ENCODE assay signal across 8 cellular contexts in genomic region chr17:7133424-7133823, GRCh38. TPM values are rescaled to one million over a fixed set of nuclear protein-coding genes. Genes with fewer than 3 reads are reported as not detected.
A peak's percentile ranks its signal among the peaks of the same experiment; 100 is the strongest.
DNase-seq lines count a peak whose midpoint lies in the region; ATAC-seq, FAIRE-seq and TF ChIP-seq lines count a peak whose summit lies in the region.

No MANE protein-coding gene starts in this region.

- peak overlapping the region in 3 of 8 donors; percentile 4 to 49 (median 8) for H3K4me3 ChIP-seq in spleen

- WGBS in spleen, 5 donors, result 4 to 9% (median 8%) methylated on average over 17 to 19 of the region's 19 CpGs

- DNase-seq in NCI-H82 (lab: John Stamatoyannopoulos, UW), result peak; percentile 64
- DNase-seq in NCI-H82 treated with DMSO at 0.1 percent for 48 hours (lab: John Stamatoyannopoulos, UW; ENCODE audit: unreplicated experiment), result no peak
- DNase-seq in activated CD4-positive, alpha-beta T cell treated with anti-CD3 and anti-CD28 coated beads for 4 hours, result peak; percentile 53 to 54
- peak; percentile 54 for DNase-seq in endothelial cell (ENCODE audit: low spot score)
- peak; percentile 81 for DNase-seq in spleen
- DNase-seq in GDM1 (lab: John Stamatoyannopoulos, UW), result no peak
- no peak for DNase-seq in frontal cortex (ENCODE audit: low spot score in 2 of 2)

- peaks cover 19 to 68% (median 46%) of the 10 kb centered on the region in 6 donors for H3K4me1 ChIP-seq in spleen

- no peaks in the 10 kb centered on the region for H3K36me3 ChIP-seq in spleen

- FAIRE-seq in frontal cortex (lab: Jason Lieb, UNC), result no peak

- TF ChIP-seq CTCF in endothelial cell (IDR thresholded peaks at IDR 0.05; ENCODE audit: unreplicated experiment) (peak; percentile 46), spleen (IDR thresholded peaks at IDR 0.05 in 8 of 11, conservative IDR thresholded peaks at IDR 0.05 in 3 of 11) (peak in 8 of 11 experiments; percentile 21 to 54 (median 38))

- peaks cover 0 to 19% (median 4%) of the 10 kb centered on the region in 7 donors for H3K27me3 ChIP-seq in spleen (replicated peaks in 1 of 7)

- H3K9me3 ChIP-seq in spleen, result no peaks in the 10 kb centered on the region

- peaks cover 48% of the 10 kb centered on the region for H3K4me1 Mint-ChIP-seq in endothelial cell (ENCODE audit: unreplicated experiment)

- no peak for ATAC-seq in HG03097 (IDR thresholded peaks at IDR 0.05; ENCODE audit: low FRiP score, unreplicated experiment)

- H3K9me3 Mint-ChIP-seq in endothelial cell (ENCODE audit: unreplicated experiment), result no peaks in the 10 kb centered on the region

- peak overlapping the region in 5 of 8 donors; percentile 56 to 91 (median 78) for H3K27ac ChIP-seq in spleen

- intact Hi-C loops in spleen (cut with DNase I; ENCODE audit: low total_unique reads), result no loop called here

- TF ChIP-seq POLR2A in spleen (IDR thresholded peaks at IDR 0.05), result no peak

- peak overlapping the region; percentile 75 for H3K4me3 Mint-ChIP-seq in endothelial cell (ENCODE audit: unreplicated experiment)

- peaks cover 12% of the 10 kb centered on the region for H3K27me3 Mint-ChIP-seq in endothelial cell (ENCODE audit: unreplicated experiment)

- H3K27ac Mint-ChIP-seq in endothelial cell (ENCODE audit: unreplicated experiment), result peak overlapping the region; percentile 98

- peaks cover 3% of the 10 kb centered on the region for H3K36me3 Mint-ChIP-seq in endothelial cell (ENCODE audit: low read depth, unreplicated experiment)

RNA-seq across cellular contexts. Expression of gene ASGR2, which starts 18.8 kb away (rescaled TPM):
- total RNA-seq in endothelial cell (ENCODE audit: unreplicated experiment) (0.41 TPM), spleen (10 to 100 TPM in 2 of 7 donors, 1 to 10 TPM in 4, not detected in 1; 2.4 to 10.5 (median 6.2) TPM), frontal cortex (not detected)
- polyA plus RNA-seq in spleen, result 10 to 100 TPM in 1 of 3 donors, 1 to 10 TPM in 2; 2.3 to 35.1 (median 8.8) TPM

RNA-seq across cellular contexts. Expression of gene ASGR1, which starts 45.7 kb away (rescaled TPM):
- total RNA-seq in endothelial cell (ENCODE audit: unreplicated experiment), result 23.9 TPM
- 1 to 10 TPM; 1.5 to 7.2 (median 3.7) TPM for total RNA-seq in spleen
- 10 to 100 TPM in 1 of 3 donors, 1 to 10 TPM in 2; 1.3 to 10.2 (median 6.4) TPM for polyA plus RNA-seq in spleen
- total RNA-seq in frontal cortex, result 18.8 TPM

RNA-seq across cellular contexts. Expression of gene CLEC10A, which starts 53.4 kb away (rescaled TPM):
- total RNA-seq in endothelial cell (ENCODE audit: unreplicated experiment) (30.4 TPM), spleen (10 to 100 TPM in 2 of 7 donors, 1 to 10 TPM in 4, under 1 TPM in 1; 0.85 to 19.5 (median 7.1) TPM), frontal cortex (not detected)
- polyA plus RNA-seq in spleen, result 10 to 100 TPM in 1 of 3 donors, 1 to 10 TPM in 2; 2.2 to 22.2 (median 6.3) TPM

Comparison
In these comparisons a context has a peak if more than half of its experiments do, and no peak if none do; other contexts are left out.
1. DNase-seq: peak in NCI-H82 (single experiment), activated CD4-positive, alpha-beta T cell treated with anti-CD3 and anti-CD28 coated beads for 4 hours (2 of 2), endothelial cell (single experiment) and spleen (single experiment); none in NCI-H82 treated with DMSO at 0.1 percent for 48 hours (single experiment), GDM1 (single experiment) and frontal cortex (0 of 2).